ENCODE assay signal across 23 cellular contexts in genomic region chr5:11483630-11484029, GRCh38.
"Had no signal": no experiment of that assay in that cellular context is flagged by ENCODE, and none has a peak within 500 bp of the region (broad histone marks: within the 10 kb centered on the region; RNA-seq: fewer than 3 reads in every experiment).

No MANE protein-coding gene starts in this region.

- H3K36me3 ChIP-seq: breast epithelium, gastroesophageal sphincter, heart left ventricle, neural progenitor cell, thoracic aorta, WERI-Rb-1 had no signal

- H3K9me3 ChIP-seq: breast epithelium, gastroesophageal sphincter, heart left ventricle, thoracic aorta had no signal

- H3K4me3 ChIP-seq: breast epithelium, gastroesophageal sphincter, heart left ventricle, neural progenitor cell, thoracic aorta had no signal

- DNase-seq: activated CD4-positive, alpha-beta T cell treated with anti-CD3 and anti-CD28 coated beads for 1 hour; activated CD8-positive, alpha-beta memory T cell treated with anti-CD3 and anti-CD28 coated beads for 24 hours; activated CD8-positive, alpha-beta memory T cell treated with anti-CD3 and anti-CD28 coated beads, Interleukin-2, amount 50 U/mL, for 48 hours; activated effector memory CD4-positive, alpha-beta T cell treated with Interleukin-2 at 50 U/mL for 16 hours; activated naive CD4-positive, alpha-beta T cell treated with anti-CD3 and anti-CD28 coated beads, Interleukin-2, amount 10 ng/mL, durations not matched to agents 7 days and 5 days; activated naive CD8-positive, alpha-beta T cell treated with anti-CD3 and anti-CD28 coated beads, Interleukin-2, amount 50 U/mL, for 24 hours; activated T-cell treated with anti-CD3 and anti-CD28 coated beads, Interleukin-2, amount 50 U/mL, for 48 hours; anterior cingulate cortex; cortex of kidney; heart left ventricle; immature natural killer cell; kidney glomerular epithelial cell; left ventricle myocardium superior; naive thymus-derived CD4-positive, alpha-beta T cell; right cardiac atrium; small intestine; stimulated activated CD4-positive, alpha-beta T cell treated with anti-CD3 and anti-CD28 coated beads, Interleukin-4, amount 100 ng/mL, for 24 hours; WERI-Rb-1 had no signal

- H3K27ac ChIP-seq: breast epithelium, gastroesophageal sphincter, heart left ventricle, neural progenitor cell, thoracic aorta, WERI-Rb-1 had no signal

- H3K27me3 ChIP-seq: breast epithelium, heart left ventricle, neural progenitor cell had no signal

- FAIRE-seq: endometrium, small intestine had no signal

- H3K4me1 ChIP-seq: breast epithelium, gastroesophageal sphincter, heart left ventricle, neural progenitor cell had no signal
